ENCODE assay signal across 10 cellular contexts in the genomic region with DNA sequence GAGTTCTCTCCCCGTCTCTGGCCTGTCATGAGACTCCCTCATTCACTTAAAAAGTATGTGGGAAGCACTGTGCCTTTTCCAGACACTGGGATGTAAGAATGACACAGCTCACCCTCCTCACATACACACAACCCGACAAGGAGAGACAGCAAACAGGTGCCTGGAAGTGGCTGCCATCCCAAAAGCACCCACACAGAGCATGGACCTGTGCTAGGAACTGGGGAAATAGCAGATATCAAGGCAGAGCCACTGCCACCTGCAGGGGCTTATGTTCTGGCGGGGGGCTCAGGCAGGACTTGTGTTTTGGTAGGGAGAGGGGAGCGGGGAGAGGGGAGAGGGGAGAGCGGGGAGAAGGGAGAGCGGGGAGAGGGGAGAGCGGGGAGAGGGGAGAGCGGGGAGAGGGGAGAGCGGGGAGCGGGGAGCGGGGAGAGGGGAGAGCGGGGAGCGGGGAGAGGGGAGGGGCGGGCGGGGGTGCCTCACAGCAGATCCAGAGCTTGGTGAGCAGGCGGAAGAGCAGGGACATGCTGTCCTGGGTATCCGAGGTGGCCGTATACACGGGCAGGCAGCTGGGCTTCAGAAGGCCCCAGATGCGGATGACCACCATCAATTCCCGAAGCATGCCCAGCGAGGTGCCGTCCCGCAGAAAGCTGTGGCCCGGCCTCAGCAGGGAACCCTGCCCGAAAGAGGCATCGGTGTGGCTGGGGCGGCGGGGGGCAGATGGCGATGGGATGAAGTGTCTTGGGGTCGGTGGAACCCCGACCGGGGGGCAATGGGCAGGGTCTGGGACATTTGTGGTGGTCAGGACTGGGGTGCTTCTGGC. TPM values are rescaled to one million over a fixed set of nuclear protein-coding genes. Genes with fewer than 3 reads are reported as not detected.
DNase-seq lines count a peak whose midpoint lies in the region; ATAC-seq and TF ChIP-seq lines count a peak whose summit lies in the region.
"Had no signal": no experiment of that assay in that cellular context is flagged by ENCODE, and none has a peak within 500 bp of the region (broad histone marks: within the 10 kb centered on the region; RNA-seq: fewer than 3 reads in every experiment).

No MANE protein-coding gene starts in this region.

- no TSS peak for BruUV-seq in PC-3 (replicated peaks; lab: Mats Ljungman, UMichigan)

- H3K27ac ChIP-seq in MM.1S (ENCODE audit: low read length): no peak overlapping the region
- peak overlapping the region; percentile 41 for H3K27ac ChIP-seq in ectodermal cell (ENCODE audit: insufficient read depth, low read depth, low read length, poor library complexity, severe bottlenecking)
- peak overlapping the region; percentile 91 for H3K27ac ChIP-seq in rectal smooth muscle tissue (ENCODE audit: low read depth, low read length)
- no peak overlapping the region for H3K27ac ChIP-seq in PC-3 (ENCODE audit: low read length)
- H3K27ac ChIP-seq: parathyroid adenoma, thoracic aorta had no signal

- H3K79me2 ChIP-seq in MM.1S (ENCODE audit: low read length) (no peaks in the 10 kb centered on the region), PC-3 (ENCODE audit: low read length) (no peaks in the 10 kb centered on the region)
- H3K79me2 ChIP-seq: parathyroid adenoma had no signal

- H2AFZ ChIP-seq in MM.1S (ENCODE audit: low read length): no peak overlapping the region
- no peak overlapping the region for H2AFZ ChIP-seq in PC-3 (ENCODE audit: low read length)
- H2AFZ ChIP-seq: parathyroid adenoma had no signal

- H4K20me1 ChIP-seq in MM.1S (ENCODE audit: insufficient read depth, low read length) (no peaks in the 10 kb centered on the region), PC-3 (ENCODE audit: low read length) (no peaks in the 10 kb centered on the region)

- no peak for ATAC-seq in PC-3
- no peak for ATAC-seq in HG03378 (IDR thresholded peaks at IDR 0.05; ENCODE audit: unreplicated experiment)

- H3F3A ChIP-seq in MM.1S (ENCODE audit: insufficient read depth, low read length) (peaks cover 8% of the 10 kb centered on the region; the same call in 1 of the 2 replicates), PC-3 (ENCODE audit: low read length, unreplicated experiment) (no peaks in the 10 kb centered on the region)

- no peak for TF ChIP-seq CTCF in MM.1S (IDR thresholded peaks at IDR 0.05; ENCODE audit: low read length)
- no peak for TF ChIP-seq CTCF in PC-3 (conservative IDR thresholded peaks at IDR 0.05; ENCODE audit: low read depth, low read length)

- H3K4me2 ChIP-seq in MM.1S (ENCODE audit: low read depth, low read length): peak overlapping the region; percentile 53; the same call in 1 of the 2 replicates
- H3K4me2 ChIP-seq in PC-3 (ENCODE audit: low read length): no peak overlapping the region

- H3K36me3 ChIP-seq in MM.1S (replicated peaks; ENCODE audit: insufficient read depth, low read length) (no peaks in the 10 kb centered on the region), ectodermal cell (ENCODE audit: control insufficient read depth, insufficient read depth, low read length) (peaks cover 29% of the 10 kb centered on the region), rectal smooth muscle tissue (ENCODE audit: control insufficient read depth, insufficient read depth, low read length) (peaks cover 10% of the 10 kb centered on the region), PC-3 (ENCODE audit: low read depth, low read length) (no peaks in the 10 kb centered on the region; the same call in 1 of the 2 replicates)

- intact Hi-C loops in PC-3 (cut with micrococcal nuclease): no loop called here

- H3K4me3 ChIP-seq in MM.1S (ENCODE audit: low read length) (no peak overlapping the region), ectodermal cell (ENCODE audit: insufficient read depth, low read depth, low read length) (peak overlapping the region; percentile 16), rectal smooth muscle tissue (ENCODE audit: low read length) (peak overlapping the region; percentile 32), PC-3 (ENCODE audit: low read length) (no peak overlapping the region)
- H3K4me3 ChIP-seq: thoracic aorta had no signal

- H3K9me2 ChIP-seq in MM.1S (replicated peaks; ENCODE audit: insufficient read depth, low read length) (no peaks in the 10 kb centered on the region), PC-3 (replicated peaks; ENCODE audit: low read length) (no peaks in the 10 kb centered on the region)

- DNase-seq in NCI-H82 (lab: John Stamatoyannopoulos, UW) (peak; percentile 25), NCI-H82 treated with DMSO at 0.1 percent for 48 hours (lab: John Stamatoyannopoulos, UW; ENCODE audit: unreplicated experiment) (no peak), MM.1S (no peak), DMS153 treated with DMSO at 0.1 percent for 48 hours (lab: John Stamatoyannopoulos, UW; ENCODE audit: unreplicated experiment) (no peak), PC-3 (no peak)

- no peak overlapping the region for H3K9ac ChIP-seq in MM.1S (ENCODE audit: low read length)
- H3K9ac ChIP-seq in rectal smooth muscle tissue (ENCODE audit: low read length): peak overlapping the region; percentile 30
- no peak overlapping the region for H3K9ac ChIP-seq in PC-3 (ENCODE audit: low read length)
- H3K9ac ChIP-seq: parathyroid adenoma had no signal

- POLR2A ChIA-PET in PC-3 (lab: Charles Lee; ENCODE audit: unreplicated experiment): no interaction called here

- H3K4me1 ChIP-seq in MM.1S (ENCODE audit: low read length) (0 out of 2 replicates have a peak, but pooled peaks cover 7% of the 10 kb centered on the region), ectodermal cell (ENCODE audit: control insufficient read depth, insufficient read depth, low read length) (peaks cover 8% of the 10 kb centered on the region), rectal smooth muscle tissue (ENCODE audit: control insufficient read depth, insufficient read depth, low read length) (peaks cover 18% of the 10 kb centered on the region), PC-3 (ENCODE audit: insufficient read depth, low read length) (peaks cover 12% of the 10 kb centered on the region)
- H3K4me1 ChIP-seq: parathyroid adenoma had no signal

- H3K9me3 ChIP-seq in MM.1S (replicated peaks; ENCODE audit: insufficient read depth, low read length) (no peaks in the 10 kb centered on the region), ectodermal cell (ENCODE audit: control insufficient read depth, low read length) (no peaks in the 10 kb centered on the region), PC-3 (ENCODE audit: low read length) (no peaks in the 10 kb centered on the region)
- H3K9me3 ChIP-seq: thoracic aorta had no signal

- 49 to 52% methylated on average over 23 of the region's 33 CpGs for WGBS in ectodermal cell, 2 experiments

- CTCF ChIA-PET in PC-3 (lab: Charles Lee): no interaction called here

- H3K27me3 ChIP-seq in MM.1S (replicated peaks; ENCODE audit: insufficient read depth, low read length) (no peaks in the 10 kb centered on the region), ectodermal cell (ENCODE audit: control insufficient read depth, insufficient read depth, low read length, poor library complexity, severe bottlenecking) (no peaks in the 10 kb centered on the region), rectal smooth muscle tissue (ENCODE audit: control insufficient read depth, insufficient read depth, low read length) (no peaks in the 10 kb centered on the region), PC-3 (ENCODE audit: low read length) (no peaks in the 10 kb centered on the region)

RNA-seq across cellular contexts. Expression of a gene that starts 12.2 kb away (rescaled TPM):
- not detected for polyA plus RNA-seq in ectodermal cell (2013, experiment 1 of 4)
- polyA plus RNA-seq in ectodermal cell (2013, experiment 2 of 4): 0.32 TPM
- 0.37 TPM for polyA plus RNA-seq in ectodermal cell (2013, experiment 3 of 4)
- 0.41 TPM for polyA plus RNA-seq in ectodermal cell (2013, experiment 4 of 4)
- 22.4 and 38.0 TPM in 2 replicates for total RNA-seq in PC-3 (2014; rRNA removed)

RNA-seq across cellular contexts. Expression of a gene that starts 19.6 kb away (rescaled TPM):
- polyA plus RNA-seq in ectodermal cell (2013, experiment 1 of 4): not detected
- polyA plus RNA-seq in ectodermal cell (2013, experiment 2 of 4): not detected
- polyA plus RNA-seq in ectodermal cell (2013, experiment 3 of 4): not detected
- not detected for polyA plus RNA-seq in ectodermal cell (2013, experiment 4 of 4)
- not detected in 2 replicates for total RNA-seq in PC-3 (2014; rRNA removed)

RNA-seq across cellular contexts. Expression of a gene that starts 21.3 kb away (rescaled TPM):
- 68.9 TPM for polyA plus RNA-seq in ectodermal cell (2013, experiment 1 of 4)
- 79.3 TPM for polyA plus RNA-seq in ectodermal cell (2013, experiment 2 of 4)
- 66.9 TPM for polyA plus RNA-seq in ectodermal cell (2013, experiment 3 of 4)
- polyA plus RNA-seq in ectodermal cell (2013, experiment 4 of 4): 63.3 TPM
- 25.9 and 41.6 TPM in 2 replicates for total RNA-seq in PC-3 (2014; rRNA removed)

RNA-seq across cellular contexts. Expression of a gene that starts 21.6 kb away (rescaled TPM):
- polyA plus RNA-seq in ectodermal cell (2013, experiment 1 of 4): 5,588 TPM
- polyA plus RNA-seq in ectodermal cell (2013, experiment 2 of 4): 5,705 TPM
- under 0.01 TPM for polyA plus RNA-seq in ectodermal cell (2013, experiment 3 of 4)
- under 0.01 TPM for polyA plus RNA-seq in ectodermal cell (2013, experiment 4 of 4)
- not detected in 2 replicates for total RNA-seq in PC-3 (2014; rRNA removed)
- total RNA-seq: thoracic aorta had no signal

RNA-seq across cellular contexts. Expression of a gene that starts 30.9 kb away (rescaled TPM):
- not detected for polyA plus RNA-seq in ectodermal cell (2013, experiment 1 of 4)
- polyA plus RNA-seq in ectodermal cell (2013, experiment 2 of 4): 0.32 TPM
- not detected for polyA plus RNA-seq in ectodermal cell (2013, experiment 3 of 4)
- 1.1 TPM for polyA plus RNA-seq in ectodermal cell (2013, experiment 4 of 4)
- 0.29 and 0.40 TPM in 2 replicates for total RNA-seq in PC-3 (2014; rRNA removed)
- total RNA-seq: thoracic aorta had no signal

Comparison
In these comparisons a context has a peak if more than half of its experiments do, and no peak if none do; other contexts are left out.
1. H3K27ac ChIP-seq: peak in ectodermal cell (single experiment) and rectal smooth muscle tissue (single experiment); none in MM.1S (single experiment) and PC-3 (single experiment).
2. H3K4me3 ChIP-seq: peak in ectodermal cell (single experiment) and rectal smooth muscle tissue (single experiment); none in MM.1S (single experiment) and PC-3 (single experiment).